In the genomic region with DNA sequence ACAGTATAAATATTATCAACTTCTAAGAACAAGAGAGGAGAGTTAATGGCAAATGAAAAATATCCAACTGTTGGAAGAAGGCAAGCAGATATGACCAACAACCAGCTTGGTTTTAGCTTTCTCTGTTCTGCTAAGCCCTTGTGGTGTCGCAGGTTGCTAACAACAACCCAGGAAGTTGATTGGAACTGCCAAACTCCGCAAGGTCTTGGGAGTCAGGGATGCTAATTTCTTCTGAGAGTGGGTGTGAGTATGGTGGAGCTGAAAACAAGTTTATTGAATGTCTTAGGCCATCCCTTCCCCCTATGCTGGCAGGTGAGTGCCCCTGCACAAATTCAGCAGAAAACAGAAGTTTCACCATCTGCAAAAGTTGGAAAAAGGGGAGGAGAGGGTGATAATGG, we compare ENCODE assay signal across 1 cellular context.
TF ChIP-seq lines count a peak whose summit lies in the region.

No MANE protein-coding gene starts in this region.

TF ChIP-seq in IMR-90, 13 proteins besides CTCF, POLR2A, EP300 and RAD21:
- TF ChIP-seq USF2 (IDR thresholded peaks at IDR 0.05; ENCODE audit: low read depth, low read length), result no peak
- TF ChIP-seq CHD1 (IDR thresholded peaks at IDR 0.05; ENCODE audit: low read depth, low read length), result no peak
- no peak for TF ChIP-seq CEBPB (IDR thresholded peaks at IDR 0.05; ENCODE audit: low read depth, low read length)
- TF ChIP-seq SMC3 (IDR thresholded peaks at IDR 0.05; ENCODE audit: low read depth, low read length), result no peak
- TF ChIP-seq RCOR1 (IDR thresholded peaks at IDR 0.05; ENCODE audit: insufficient replicate concordance, low read length), result no peak
- no peak for TF ChIP-seq RFX5 (IDR thresholded peaks at IDR 0.05; ENCODE audit: low read depth, low read length)
- no peak for TF ChIP-seq MAZ (IDR thresholded peaks at IDR 0.05; ENCODE audit: borderline replicate concordance, low read depth, low read length)
- no peak for TF ChIP-seq NFE2L2 (IDR thresholded peaks at IDR 0.05; ENCODE audit: low read depth, low read length)
- TF ChIP-seq MAFK (IDR thresholded peaks at IDR 0.05; ENCODE audit: low read depth, low read length), result no peak
- TF ChIP-seq MXI1 (IDR thresholded peaks at IDR 0.05; ENCODE audit: borderline replicate concordance, low read depth, low read length), result no peak
- TF ChIP-seq, protein P1, sequence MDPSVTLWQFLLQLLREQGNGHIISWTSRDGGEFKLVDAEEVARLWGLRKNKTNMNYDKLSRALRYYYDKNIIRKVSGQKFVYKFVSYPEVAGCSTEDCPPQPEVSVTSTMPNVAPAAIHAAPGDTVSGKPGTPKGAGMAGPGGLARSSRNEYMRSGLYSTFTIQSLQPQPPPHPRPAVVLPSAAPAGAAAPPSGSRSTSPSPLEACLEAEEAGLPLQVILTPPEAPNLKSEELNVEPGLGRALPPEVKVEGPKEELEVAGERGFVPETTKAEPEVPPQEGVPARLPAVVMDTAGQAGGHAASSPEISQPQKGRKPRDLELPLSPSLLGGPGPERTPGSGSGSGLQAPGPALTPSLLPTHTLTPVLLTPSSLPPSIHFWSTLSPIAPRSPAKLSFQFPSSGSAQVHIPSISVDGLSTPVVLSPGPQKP (IDR thresholded peaks at IDR 0.05; ENCODE audit: borderline replicate concordance, low read depth, low read length), result no peak
- TF ChIP-seq BHLHE40 (IDR thresholded peaks at IDR 0.05; ENCODE audit: low read depth, low read length), result no peak
- TF ChIP-seq FOS (IDR thresholded peaks at IDR 0.05; ENCODE audit: low read depth, low read length), result no peak
